17 cellular contexts compared by ENCODE assay signal in the genomic region with DNA sequence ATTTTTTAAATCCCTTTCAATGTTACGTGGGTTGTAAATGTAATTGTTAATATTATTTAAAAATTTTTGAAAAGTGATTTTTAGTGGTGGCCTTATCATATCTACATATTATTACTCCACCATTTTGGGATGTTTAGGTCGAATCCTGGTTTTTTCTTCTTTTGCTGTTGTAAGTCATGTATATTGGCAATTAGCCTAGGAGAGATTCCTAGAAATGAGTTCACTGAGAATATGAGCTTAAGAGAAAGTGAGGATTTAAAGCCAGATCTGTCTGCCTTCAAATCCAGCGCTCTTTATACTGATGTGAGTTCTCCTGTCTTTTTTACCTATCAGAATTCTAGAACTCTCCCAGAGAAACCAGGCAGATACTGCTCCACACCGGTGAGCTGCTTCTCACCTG. TPM values are rescaled to one million over a fixed set of nuclear protein-coding genes. Genes with fewer than 3 reads are reported as not detected.
A peak's percentile ranks its signal among the peaks of the same experiment; 100 is the strongest.
DNase-seq lines count a peak whose midpoint lies in the region; ATAC-seq and TF ChIP-seq lines count a peak whose summit lies in the region.
"Had no signal": no experiment of that assay in that cellular context is flagged by ENCODE, and none has a peak within 500 bp of the region (broad histone marks: within the 10 kb centered on the region; RNA-seq: fewer than 3 reads in every experiment).

No MANE protein-coding gene starts in this region.

- intact Hi-C loops in esophagus muscularis mucosa (cut with DNase I): no loop called here

- TF ChIP-seq CTCF in AG09309 (IDR thresholded peaks at IDR 0.05; ENCODE audit: control insufficient read depth, insufficient read depth, low read depth, low read length, missing control alignments) (no peak), esophagus muscularis mucosa (IDR thresholded peaks at IDR 0.05) (no peak), omental fat pad (IDR thresholded peaks at IDR 0.05) (no peak)

- no peak for TF ChIP-seq EP300 in esophagus muscularis mucosa (IDR thresholded peaks at IDR 0.05)

- H3K4me3 ChIP-seq in AG09309 (ENCODE audit: control insufficient read depth, low read depth, low read length) (no peak overlapping the region), esophagus muscularis mucosa (no peak overlapping the region)
- H3K4me3 ChIP-seq: gastroesophageal sphincter, Peyer's patch, spleen had no signal

- ATAC-seq in omental fat pad (ENCODE audit: low FRiP score): peak; percentile 31
- no peak for ATAC-seq in HG02970 (IDR thresholded peaks at IDR 0.05; ENCODE audit: low FRiP score, unreplicated experiment)
- no peak for ATAC-seq in GM18511 (IDR thresholded peaks at IDR 0.05; ENCODE audit: unreplicated experiment)
- ATAC-seq: gastroesophageal sphincter had no signal

- no peaks in the 10 kb centered on the region for H3K36me3 ChIP-seq in esophagus muscularis mucosa
- H3K36me3 ChIP-seq: gastroesophageal sphincter, Peyer's patch had no signal

- peaks cover 9 to 34% (median 20%) of the 10 kb centered on the region in 4 donors for H3K4me1 ChIP-seq in esophagus muscularis mucosa

- 79% methylated on average over 4 of the region's 4 CpGs for WGBS in esophagus muscularis mucosa

- TF ChIP-seq POLR2A in esophagus muscularis mucosa (IDR thresholded peaks at IDR 0.05; ENCODE audit: low read depth): no peak

- no peaks in the 10 kb centered on the region for H3K9me3 ChIP-seq in esophagus muscularis mucosa
- H3K9me3 ChIP-seq: gastroesophageal sphincter, Peyer's patch, spleen had no signal

- DNase-seq in AG09309 (ENCODE audit: low read depth): peak; percentile 5
- DNase-seq in NCI-H82 (lab: John Stamatoyannopoulos, UW): peak; percentile 29
- DNase-seq in esophagus muscularis mucosa (ENCODE audit: extremely low spot score): no peak
- DNase-seq in omental fat pad (ENCODE audit: low spot score): no peak
- no peak for DNase-seq in NCI-H2081 (lab: John Stamatoyannopoulos, UW)
- no peak for DNase-seq in NCI-H748 (lab: John Stamatoyannopoulos, UW; ENCODE audit: unreplicated experiment)
- DNase-seq: activated CD4-positive, alpha-beta T cell treated with anti-CD3 and anti-CD28 coated beads for 36 hours; activated T-cell treated with anti-CD3 and anti-CD28 coated beads, Interleukin-2, amount 50 U/mL, for 4 hours; DMS79; H7; NCI-H524; Peyer's patch had no signal

- no peaks in the 10 kb centered on the region for H3K27me3 ChIP-seq in esophagus muscularis mucosa
- H3K27me3 ChIP-seq: gastroesophageal sphincter, Peyer's patch, spleen had no signal

- peak overlapping the region in 3 of 4 donors; percentile 17 to 61 (median 22) for H3K27ac ChIP-seq in esophagus muscularis mucosa (replicated peaks in 1 of 4)
- H3K27ac ChIP-seq: KMS-11, Peyer's patch had no signal

RNA-seq across cellular contexts. Expression of gene PTPRJ, which starts 56.1 kb away (rescaled TPM):
- 10 to 100 TPM in 2 of 4 donors, 1 to 10 TPM in 2; 8.3 to 14.1 (median 10.5) TPM for total RNA-seq in esophagus muscularis mucosa
- 10 to 100 TPM in 3 of 4 donors, 1 to 10 TPM in 1; 9.8 to 17.8 (median 14.2) TPM for total RNA-seq in omental fat pad

Comparison
In these comparisons a context has a peak if more than half of its experiments do, and no peak if none do; other contexts are left out.
1. DNase-seq: peak in AG09309 (single experiment) and NCI-H82 (single experiment); none in esophagus muscularis mucosa (single experiment), omental fat pad (single experiment), NCI-H2081 (0 of 2) and NCI-H748 (single experiment).